In the genomic region with DNA sequence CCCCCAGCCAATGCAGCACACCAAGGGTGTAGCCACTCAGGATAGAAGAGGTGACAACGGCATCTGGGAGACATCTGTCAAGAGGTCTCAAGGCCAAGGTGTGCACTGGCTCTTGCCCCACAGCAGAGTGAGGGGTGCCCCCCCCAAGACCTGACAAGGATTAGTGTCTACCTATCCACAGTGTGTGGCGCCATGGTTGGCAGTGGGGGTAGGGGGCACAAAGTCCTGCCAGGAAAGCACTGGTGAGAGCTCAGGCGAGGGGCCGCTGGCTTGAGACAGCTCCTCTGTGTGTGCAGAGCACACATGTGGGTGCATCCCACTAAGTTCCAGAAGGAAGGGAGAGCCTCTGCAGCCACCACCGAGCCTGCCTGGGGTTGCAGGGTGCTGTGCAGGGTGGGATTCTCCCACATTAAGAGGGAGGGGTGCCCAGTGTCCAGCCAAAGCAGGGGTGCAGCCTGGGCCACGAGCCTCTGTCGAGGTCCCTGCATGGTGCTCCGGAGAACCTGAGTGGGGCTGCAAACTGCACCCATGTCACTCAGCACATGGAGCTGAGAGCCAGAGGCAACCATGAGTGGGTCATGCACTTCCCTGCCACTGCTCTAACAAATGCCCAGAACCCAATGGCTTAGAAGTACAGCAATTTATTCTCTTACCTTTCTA, we compare ENCODE assay signal across 15 cellular contexts.
"Had no signal": no experiment of that assay in that cellular context is flagged by ENCODE, and none has a peak within 500 bp of the region (broad histone marks: within the 10 kb centered on the region; RNA-seq: fewer than 3 reads in every experiment).

No MANE protein-coding gene starts in this region.

- H3K4me3 ChIP-seq: adrenal gland, lower lobe of right lung, thoracic aorta, uterus had no signal

- H3K36me3 Mint-ChIP-seq: natural killer cell; stimulated activated memory B cell treated with anti-CD40 and anti-IgM and Interleukin-4, amounts not matched to agents 10 μg/mL and 1 μg/mL and 100 μg/mL, for 72 hours had no signal

- H3K4me3 Mint-ChIP-seq: activated CD4-positive, alpha-beta T cell treated with anti-CD3 and anti-CD28 coated beads for 36 hours; activated naive CD4-positive, alpha-beta T cell treated with anti-CD3 and anti-CD28 coated beads, Interleukin-2, amount 50 U/mL, for 24 hours; dendritic cell treated with granulocyte-macrophage colony-stimulating factor and Interleukin-4, amounts not matched to agents 40 ng/mL and 50 ng/mL, for 4 days; immature natural killer cell; natural killer cell; stimulated activated memory B cell treated with anti-CD40 and anti-IgM and Interleukin-4, amounts not matched to agents 10 μg/mL and 1 μg/mL and 100 μg/mL, for 72 hours had no signal

- H3K4me1 ChIP-seq: lower lobe of right lung, uterus had no signal

- H3K9me3 Mint-ChIP-seq: activated naive CD4-positive, alpha-beta T cell treated with anti-CD3 and anti-CD28 coated beads, Interleukin-2, amount 50 U/mL, for 24 hours had no signal

- H3K4me1 Mint-ChIP-seq: activated CD4-positive, alpha-beta T cell treated with anti-CD3 and anti-CD28 coated beads for 36 hours; activated naive CD4-positive, alpha-beta T cell treated with anti-CD3 and anti-CD28 coated beads, Interleukin-2, amount 50 U/mL, for 24 hours; immature natural killer cell; stimulated activated memory B cell treated with anti-CD40 and anti-IgM and Interleukin-4, amounts not matched to agents 10 μg/mL and 1 μg/mL and 100 μg/mL, for 72 hours had no signal

- H3K9me3 ChIP-seq: adrenal gland, thoracic aorta, uterus had no signal

- H3K27ac ChIP-seq: adrenal gland, lower lobe of right lung, thoracic aorta, uterus had no signal

- H3K27ac Mint-ChIP-seq: activated CD4-positive, alpha-beta T cell treated with anti-CD3 and anti-CD28 coated beads for 36 hours; activated naive CD4-positive, alpha-beta T cell treated with anti-CD3 and anti-CD28 coated beads, Interleukin-2, amount 50 U/mL, for 24 hours; dendritic cell treated with granulocyte-macrophage colony-stimulating factor and Interleukin-4, amounts not matched to agents 40 ng/mL and 50 ng/mL, for 4 days; immature natural killer cell; natural killer cell; stimulated activated memory B cell treated with anti-CD40 and anti-IgM and Interleukin-4, amounts not matched to agents 10 μg/mL and 1 μg/mL and 100 μg/mL, for 72 hours had no signal

- H3K36me3 ChIP-seq: adrenal gland, lower lobe of right lung, thoracic aorta, uterus had no signal

- DNase-seq: activated CD4-positive, alpha-beta T cell treated with anti-CD3 and anti-CD28 coated beads for 36 hours; activated CD4-positive, alpha-beta T cell treated with anti-CD3 and anti-CD28 coated beads, Interleukin-2, amount 50 U/mL, for 48 hours; activated T-cell treated with anti-CD3 and anti-CD28 coated beads, Interleukin-2, amount 50 U/mL, for 1 hour; effector memory CD4-positive, alpha-beta T cell; immature natural killer cell; lower lobe of right lung; natural killer cell; small intestine; stimulated activated CD4-positive, alpha-beta T cell treated with anti-CD3 and anti-CD28 coated beads, Interleukin-4, amount 100 ng/mL, for 1 hour had no signal

- H3K27me3 ChIP-seq: adrenal gland, uterus had no signal

- ATAC-seq: activated CD4-positive, alpha-beta T cell treated with anti-CD3 and anti-CD28 coated beads for 36 hours; lower lobe of right lung; stimulated activated memory B cell treated with anti-CD40 and anti-IgM and Interleukin-4, amounts not matched to agents 10 μg/mL and 1 μg/mL and 100 μg/mL, for 72 hours had no signal
